Comparison of ENCODE assay signal across 1 cellular context in the genomic region with DNA sequence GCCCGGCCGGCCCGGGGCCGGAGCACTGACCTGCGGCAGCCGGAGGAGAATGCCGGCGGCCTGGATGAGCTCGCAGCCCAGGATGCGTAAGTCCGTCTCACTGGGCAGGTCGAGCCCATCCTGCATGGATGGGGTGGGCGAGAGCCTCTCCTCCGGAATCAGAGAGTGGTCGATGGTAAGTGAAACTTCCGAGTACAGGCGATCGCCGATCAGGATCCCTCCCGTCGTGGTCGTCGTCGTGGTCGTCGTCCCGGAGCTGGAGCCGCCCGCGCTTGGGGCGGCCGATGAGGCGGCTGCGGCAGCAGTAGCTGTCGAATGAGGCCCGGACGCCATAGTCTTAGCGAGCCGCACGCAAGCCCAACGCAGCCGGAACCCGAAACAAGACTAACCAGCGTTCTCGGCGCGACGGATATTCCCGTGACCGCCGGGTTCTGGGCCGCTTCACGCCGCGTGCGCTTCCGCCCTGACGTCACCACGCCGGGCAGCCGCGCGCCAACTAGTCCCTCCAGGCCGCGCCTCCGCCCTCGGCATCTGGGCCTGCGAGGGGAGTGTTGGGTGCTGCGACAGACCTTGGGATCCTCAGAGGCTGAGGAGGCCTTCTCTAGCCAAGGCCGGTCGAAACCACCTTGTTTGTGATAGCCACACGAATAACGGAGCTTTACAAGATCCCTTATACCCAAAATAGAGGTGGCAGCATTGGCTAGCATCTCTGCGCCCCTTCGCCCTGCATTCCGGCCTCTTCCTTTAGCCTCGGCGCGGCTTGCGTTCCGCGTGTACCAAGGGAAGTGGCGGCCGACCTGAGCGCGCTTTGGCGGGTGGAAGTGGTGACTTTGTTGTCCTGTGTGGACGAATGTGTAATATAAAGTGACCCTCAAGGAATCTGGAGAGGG.
TF ChIP-seq lines count a peak whose summit lies in the region.

A gene (minus strand): TSS at position 386 of the 890 bp plus-strand sequence. CDS start 53 bp downstream, at position 333.

TF ChIP-seq in HepG2, 621 proteins besides CTCF, POLR2A, EP300 and RAD21 (continued from another document and continues in another):
- TF ChIP-seq, protein P1, sequence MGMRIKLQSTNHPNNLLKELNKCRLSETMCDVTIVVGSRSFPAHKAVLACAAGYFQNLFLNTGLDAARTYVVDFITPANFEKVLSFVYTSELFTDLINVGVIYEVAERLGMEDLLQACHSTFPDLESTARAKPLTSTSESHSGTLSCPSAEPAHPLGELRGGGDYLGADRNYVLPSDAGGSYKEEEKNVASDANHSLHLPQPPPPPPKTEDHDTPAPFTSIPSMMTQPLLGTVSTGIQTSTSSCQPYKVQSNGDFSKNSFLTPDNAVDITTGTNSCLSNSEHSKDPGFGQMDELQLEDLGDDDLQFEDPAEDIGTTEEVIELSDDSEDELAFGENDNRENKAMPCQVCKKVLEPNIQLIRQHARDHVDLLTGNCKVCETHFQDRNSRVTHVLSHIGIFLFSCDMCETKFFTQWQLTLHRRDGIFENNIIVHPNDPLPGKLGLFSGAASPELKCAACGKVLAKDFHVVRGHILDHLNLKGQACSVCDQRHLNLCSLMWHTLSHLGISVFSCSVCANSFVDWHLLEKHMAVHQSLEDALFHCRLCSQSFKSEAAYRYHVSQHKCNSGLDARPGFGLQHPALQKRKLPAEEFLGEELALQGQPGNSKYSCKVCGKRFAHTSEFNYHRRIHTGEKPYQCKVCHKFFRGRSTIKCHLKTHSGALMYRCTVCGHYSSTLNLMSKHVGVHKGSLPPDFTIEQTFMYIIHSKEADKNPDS (CRISPR knock-in tag; IDR thresholded peaks at IDR 0.05), result no peak; the same call in none of the 2 replicates
- TF ChIP-seq, protein P2, sequence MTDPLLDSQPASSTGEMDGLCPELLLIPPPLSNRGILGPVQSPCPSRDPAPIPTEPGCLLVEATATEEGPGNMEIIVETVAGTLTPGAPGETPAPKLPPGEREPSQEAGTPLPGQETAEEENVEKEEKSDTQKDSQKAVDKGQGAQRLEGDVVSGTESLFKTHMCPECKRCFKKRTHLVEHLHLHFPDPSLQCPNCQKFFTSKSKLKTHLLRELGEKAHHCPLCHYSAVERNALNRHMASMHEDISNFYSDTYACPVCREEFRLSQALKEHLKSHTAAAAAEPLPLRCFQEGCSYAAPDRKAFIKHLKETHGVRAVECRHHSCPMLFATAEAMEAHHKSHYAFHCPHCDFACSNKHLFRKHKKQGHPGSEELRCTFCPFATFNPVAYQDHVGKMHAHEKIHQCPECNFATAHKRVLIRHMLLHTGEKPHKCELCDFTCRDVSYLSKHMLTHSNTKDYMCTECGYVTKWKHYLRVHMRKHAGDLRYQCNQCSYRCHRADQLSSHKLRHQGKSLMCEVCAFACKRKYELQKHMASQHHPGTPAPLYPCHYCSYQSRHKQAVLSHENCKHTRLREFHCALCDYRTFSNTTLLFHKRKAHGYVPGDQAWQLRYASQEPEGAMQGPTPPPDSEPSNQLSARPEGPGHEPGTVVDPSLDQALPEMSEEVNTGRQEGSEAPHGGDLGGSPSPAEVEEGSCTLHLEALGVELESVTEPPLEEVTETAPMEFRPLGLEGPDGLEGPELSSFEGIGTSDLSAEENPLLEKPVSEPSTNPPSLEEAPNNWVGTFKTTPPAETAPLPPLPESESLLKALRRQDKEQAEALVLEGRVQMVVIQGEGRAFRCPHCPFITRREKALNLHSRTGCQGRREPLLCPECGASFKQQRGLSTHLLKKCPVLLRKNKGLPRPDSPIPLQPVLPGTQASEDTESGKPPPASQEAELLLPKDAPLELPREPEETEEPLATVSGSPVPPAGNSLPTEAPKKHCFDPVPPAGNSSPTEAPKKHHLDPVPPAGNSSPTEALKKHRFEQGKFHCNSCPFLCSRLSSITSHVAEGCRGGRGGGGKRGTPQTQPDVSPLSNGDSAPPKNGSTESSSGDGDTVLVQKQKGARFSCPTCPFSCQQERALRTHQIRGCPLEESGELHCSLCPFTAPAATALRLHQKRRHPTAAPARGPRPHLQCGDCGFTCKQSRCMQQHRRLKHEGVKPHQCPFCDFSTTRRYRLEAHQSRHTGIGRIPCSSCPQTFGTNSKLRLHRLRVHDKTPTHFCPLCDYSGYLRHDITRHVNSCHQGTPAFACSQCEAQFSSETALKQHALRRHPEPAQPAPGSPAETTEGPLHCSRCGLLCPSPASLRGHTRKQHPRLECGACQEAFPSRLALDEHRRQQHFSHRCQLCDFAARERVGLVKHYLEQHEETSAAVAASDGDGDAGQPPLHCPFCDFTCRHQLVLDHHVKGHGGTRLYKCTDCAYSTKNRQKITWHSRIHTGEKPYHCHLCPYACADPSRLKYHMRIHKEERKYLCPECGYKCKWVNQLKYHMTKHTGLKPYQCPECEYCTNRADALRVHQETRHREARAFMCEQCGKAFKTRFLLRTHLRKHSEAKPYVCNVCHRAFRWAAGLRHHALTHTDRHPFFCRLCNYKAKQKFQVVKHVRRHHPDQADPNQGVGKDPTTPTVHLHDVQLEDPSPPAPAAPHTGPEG (CRISPR knock-in tag; IDR thresholded peaks at IDR 0.05), result peak; percentile 88
- peak; percentile 99 for TF ChIP-seq HOXA3 (CRISPR knock-in tag; IDR thresholded peaks at IDR 0.05)
- peak; percentile 88 for TF ChIP-seq ZNF850 (CRISPR knock-in tag; conservative IDR thresholded peaks at IDR 0.05)
- TF ChIP-seq ONECUT2 (CRISPR knock-in tag; IDR thresholded peaks at IDR 0.05), result peak; percentile 69
- 0 out of 2 replicates have a peak, but pooled peaks have one; percentile 15 for TF ChIP-seq ISX (CRISPR knock-in tag; conservative IDR thresholded peaks at IDR 0.05)
- TF ChIP-seq, protein P3, sequence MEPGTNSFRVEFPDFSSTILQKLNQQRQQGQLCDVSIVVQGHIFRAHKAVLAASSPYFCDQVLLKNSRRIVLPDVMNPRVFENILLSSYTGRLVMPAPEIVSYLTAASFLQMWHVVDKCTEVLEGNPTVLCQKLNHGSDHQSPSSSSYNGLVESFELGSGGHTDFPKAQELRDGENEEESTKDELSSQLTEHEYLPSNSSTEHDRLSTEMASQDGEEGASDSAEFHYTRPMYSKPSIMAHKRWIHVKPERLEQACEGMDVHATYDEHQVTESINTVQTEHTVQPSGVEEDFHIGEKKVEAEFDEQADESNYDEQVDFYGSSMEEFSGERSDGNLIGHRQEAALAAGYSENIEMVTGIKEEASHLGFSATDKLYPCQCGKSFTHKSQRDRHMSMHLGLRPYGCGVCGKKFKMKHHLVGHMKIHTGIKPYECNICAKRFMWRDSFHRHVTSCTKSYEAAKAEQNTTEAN (CRISPR knock-in tag; conservative IDR thresholded peaks at IDR 0.05), result peak; percentile 81
- TF ChIP-seq, protein P4, sequence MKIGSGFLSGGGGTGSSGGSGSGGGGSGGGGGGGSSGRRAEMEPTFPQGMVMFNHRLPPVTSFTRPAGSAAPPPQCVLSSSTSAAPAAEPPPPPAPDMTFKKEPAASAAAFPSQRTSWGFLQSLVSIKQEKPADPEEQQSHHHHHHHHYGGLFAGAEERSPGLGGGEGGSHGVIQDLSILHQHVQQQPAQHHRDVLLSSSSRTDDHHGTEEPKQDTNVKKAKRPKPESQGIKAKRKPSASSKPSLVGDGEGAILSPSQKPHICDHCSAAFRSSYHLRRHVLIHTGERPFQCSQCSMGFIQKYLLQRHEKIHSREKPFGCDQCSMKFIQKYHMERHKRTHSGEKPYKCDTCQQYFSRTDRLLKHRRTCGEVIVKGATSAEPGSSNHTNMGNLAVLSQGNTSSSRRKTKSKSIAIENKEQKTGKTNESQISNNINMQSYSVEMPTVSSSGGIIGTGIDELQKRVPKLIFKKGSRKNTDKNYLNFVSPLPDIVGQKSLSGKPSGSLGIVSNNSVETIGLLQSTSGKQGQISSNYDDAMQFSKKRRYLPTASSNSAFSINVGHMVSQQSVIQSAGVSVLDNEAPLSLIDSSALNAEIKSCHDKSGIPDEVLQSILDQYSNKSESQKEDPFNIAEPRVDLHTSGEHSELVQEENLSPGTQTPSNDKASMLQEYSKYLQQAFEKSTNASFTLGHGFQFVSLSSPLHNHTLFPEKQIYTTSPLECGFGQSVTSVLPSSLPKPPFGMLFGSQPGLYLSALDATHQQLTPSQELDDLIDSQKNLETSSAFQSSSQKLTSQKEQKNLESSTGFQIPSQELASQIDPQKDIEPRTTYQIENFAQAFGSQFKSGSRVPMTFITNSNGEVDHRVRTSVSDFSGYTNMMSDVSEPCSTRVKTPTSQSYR (CRISPR knock-in tag; IDR thresholded peaks at IDR 0.05; ENCODE audit: borderline replicate concordance), result no peak; the same call in 1 of the 2 replicates
- no peak for TF ChIP-seq FOXP1 (IDR thresholded peaks at IDR 0.05)
- TF ChIP-seq FOXP1 (CRISPR knock-in tag; IDR thresholded peaks at IDR 0.05), result no peak
- TF ChIP-seq ZNF670 (CRISPR knock-in tag; IDR thresholded peaks at IDR 0.05; ENCODE audit: borderline replicate concordance), result peak; percentile 99
- TF ChIP-seq TCF12 (IDR thresholded peaks at IDR 0.05), result no peak
- TF ChIP-seq TCF12 (CRISPR knock-in tag; IDR thresholded peaks at IDR 0.05), result no peak; the same call in 1 of the 2 replicates
- peak; percentile 86 for TF ChIP-seq KAT7 (CRISPR knock-in tag; IDR thresholded peaks at IDR 0.05; ENCODE audit: borderline replicate concordance)
- peak; percentile 91; the same call in 1 of the 2 replicates for TF ChIP-seq KLF11 (CRISPR knock-in tag; IDR thresholded peaks at IDR 0.05)
- no peak for TF ChIP-seq ZSCAN12 (CRISPR knock-in tag; IDR thresholded peaks at IDR 0.05)
- TF ChIP-seq NCOR1 (IDR thresholded peaks at IDR 0.05; ENCODE audit: borderline replicate concordance, low read length), result no peak; the same call in 1 of the 2 replicates
- TF ChIP-seq, protein P5, sequence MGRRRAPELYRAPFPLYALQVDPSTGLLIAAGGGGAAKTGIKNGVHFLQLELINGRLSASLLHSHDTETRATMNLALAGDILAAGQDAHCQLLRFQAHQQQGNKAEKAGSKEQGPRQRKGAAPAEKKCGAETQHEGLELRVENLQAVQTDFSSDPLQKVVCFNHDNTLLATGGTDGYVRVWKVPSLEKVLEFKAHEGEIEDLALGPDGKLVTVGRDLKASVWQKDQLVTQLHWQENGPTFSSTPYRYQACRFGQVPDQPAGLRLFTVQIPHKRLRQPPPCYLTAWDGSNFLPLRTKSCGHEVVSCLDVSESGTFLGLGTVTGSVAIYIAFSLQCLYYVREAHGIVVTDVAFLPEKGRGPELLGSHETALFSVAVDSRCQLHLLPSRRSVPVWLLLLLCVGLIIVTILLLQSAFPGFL (CRISPR knock-in tag; IDR thresholded peaks at IDR 0.05), result peak; percentile 74
- TF ChIP-seq MBNL3 (CRISPR knock-in tag; conservative IDR thresholded peaks at IDR 0.05), result no peak
- peak; percentile 96 for TF ChIP-seq POLR2AphosphoS2 (IDR thresholded peaks at IDR 0.05; ENCODE audit: low read depth, low read length)
- TF ChIP-seq, protein P6, sequence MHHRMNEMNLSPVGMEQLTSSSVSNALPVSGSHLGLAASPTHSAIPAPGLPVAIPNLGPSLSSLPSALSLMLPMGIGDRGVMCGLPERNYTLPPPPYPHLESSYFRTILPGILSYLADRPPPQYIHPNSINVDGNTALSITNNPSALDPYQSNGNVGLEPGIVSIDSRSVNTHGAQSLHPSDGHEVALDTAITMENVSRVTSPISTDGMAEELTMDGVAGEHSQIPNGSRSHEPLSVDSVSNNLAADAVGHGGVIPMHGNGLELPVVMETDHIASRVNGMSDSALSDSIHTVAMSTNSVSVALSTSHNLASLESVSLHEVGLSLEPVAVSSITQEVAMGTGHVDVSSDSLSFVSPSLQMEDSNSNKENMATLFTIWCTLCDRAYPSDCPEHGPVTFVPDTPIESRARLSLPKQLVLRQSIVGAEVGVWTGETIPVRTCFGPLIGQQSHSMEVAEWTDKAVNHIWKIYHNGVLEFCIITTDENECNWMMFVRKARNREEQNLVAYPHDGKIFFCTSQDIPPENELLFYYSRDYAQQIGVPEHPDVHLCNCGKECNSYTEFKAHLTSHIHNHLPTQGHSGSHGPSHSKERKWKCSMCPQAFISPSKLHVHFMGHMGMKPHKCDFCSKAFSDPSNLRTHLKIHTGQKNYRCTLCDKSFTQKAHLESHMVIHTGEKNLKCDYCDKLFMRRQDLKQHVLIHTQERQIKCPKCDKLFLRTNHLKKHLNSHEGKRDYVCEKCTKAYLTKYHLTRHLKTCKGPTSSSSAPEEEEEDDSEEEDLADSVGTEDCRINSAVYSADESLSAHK (CRISPR knock-in tag; IDR thresholded peaks at IDR 0.05; ENCODE audit: borderline replicate concordance), result no peak
- TF ChIP-seq ZNF138 (CRISPR knock-in tag; IDR thresholded peaks at IDR 0.05; ENCODE audit: low read depth), result peak; percentile 95; the same call in 1 of the 2 replicates
- TF ChIP-seq ZNF44 (CRISPR knock-in tag; IDR thresholded peaks at IDR 0.05), result peak; percentile 96
- peak; percentile 33 for TF ChIP-seq PTBP1 (IDR thresholded peaks at IDR 0.05; ENCODE audit: low read depth, low read length, poor library complexity, severe bottlenecking)
- no peak; the same call in 1 of the 2 replicates for TF ChIP-seq ZNF296 (CRISPR knock-in tag; conservative IDR thresholded peaks at IDR 0.05)
- TF ChIP-seq PITX1 (CRISPR knock-in tag; IDR thresholded peaks at IDR 0.05), result peak; percentile 90
- TF ChIP-seq SSRP1 (CRISPR knock-in tag; IDR thresholded peaks at IDR 0.05), result peak; percentile 93
- no peak for TF ChIP-seq RBM22 (optimal IDR thresholded peaks at IDR 0.05; ENCODE audit: low read length)
- TF ChIP-seq, protein P7, sequence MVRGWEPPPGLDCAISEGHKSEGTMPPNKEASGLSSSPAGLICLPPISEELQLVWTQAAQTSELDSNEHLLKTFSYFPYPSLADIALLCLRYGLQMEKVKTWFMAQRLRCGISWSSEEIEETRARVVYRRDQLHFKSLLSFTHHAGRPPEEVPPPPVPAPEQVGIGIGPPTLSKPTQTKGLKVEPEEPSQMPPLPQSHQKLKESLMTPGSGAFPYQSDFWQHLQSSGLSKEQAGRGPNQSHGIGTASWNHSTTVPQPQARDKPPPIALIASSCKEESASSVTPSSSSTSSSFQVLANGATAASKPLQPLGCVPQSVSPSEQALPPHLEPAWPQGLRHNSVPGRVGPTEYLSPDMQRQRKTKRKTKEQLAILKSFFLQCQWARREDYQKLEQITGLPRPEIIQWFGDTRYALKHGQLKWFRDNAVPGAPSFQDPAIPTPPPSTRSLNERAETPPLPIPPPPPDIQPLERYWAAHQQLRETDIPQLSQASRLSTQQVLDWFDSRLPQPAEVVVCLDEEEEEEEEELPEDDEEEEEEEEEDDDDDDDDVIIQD (CRISPR knock-in tag; IDR thresholded peaks at IDR 0.05; ENCODE audit: low read depth), result peak; percentile 75
- 0 out of 2 replicates have a peak, but pooled peaks have one; percentile 23 for TF ChIP-seq KLF9 (CRISPR knock-in tag; IDR thresholded peaks at IDR 0.05; ENCODE audit: low read depth)
- no peak for TF ChIP-seq SP140L (CRISPR knock-in tag; IDR thresholded peaks at IDR 0.05; ENCODE audit: borderline replicate concordance)
- TF ChIP-seq ELF1 (CRISPR knock-in tag; IDR thresholded peaks at IDR 0.05), result peak; percentile 93
- TF ChIP-seq ZNF782 (CRISPR knock-in tag; IDR thresholded peaks at IDR 0.05; ENCODE audit: borderline replicate concordance), result peak; percentile 98
- TF ChIP-seq ZNF232 (CRISPR knock-in tag; IDR thresholded peaks at IDR 0.05; ENCODE audit: borderline replicate concordance), result peak; percentile 96
- peak; percentile 87; the same call in 1 of the 2 replicates for TF ChIP-seq DNMT3B (CRISPR knock-in tag; conservative IDR thresholded peaks at IDR 0.05)
- peak; percentile 99 for TF ChIP-seq ZFY (CRISPR knock-in tag; IDR thresholded peaks at IDR 0.05)
- TF ChIP-seq ZNF839 (CRISPR knock-in tag; IDR thresholded peaks at IDR 0.05; ENCODE audit: borderline replicate concordance), result peak; percentile 68; the same call in 1 of the 2 replicates
- no peak for TF ChIP-seq ADNP (CRISPR knock-in tag; IDR thresholded peaks at IDR 0.05)
- TF ChIP-seq, protein P8, sequence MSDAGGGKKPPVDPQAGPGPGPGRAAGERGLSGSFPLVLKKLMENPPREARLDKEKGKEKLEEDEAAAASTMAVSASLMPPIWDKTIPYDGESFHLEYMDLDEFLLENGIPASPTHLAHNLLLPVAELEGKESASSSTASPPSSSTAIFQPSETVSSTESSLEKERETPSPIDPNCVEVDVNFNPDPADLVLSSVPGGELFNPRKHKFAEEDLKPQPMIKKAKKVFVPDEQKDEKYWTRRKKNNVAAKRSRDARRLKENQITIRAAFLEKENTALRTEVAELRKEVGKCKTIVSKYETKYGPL (CRISPR knock-in tag; IDR thresholded peaks at IDR 0.05), result peak; percentile 60; the same call in 1 of the 2 replicates
- TF ChIP-seq ZMYM3 (CRISPR knock-in tag; IDR thresholded peaks at IDR 0.05), result no peak; the same call in 1 of the 2 replicates
